Comparison of ENCODE assay signal across 8 cellular contexts in the genomic region with DNA sequence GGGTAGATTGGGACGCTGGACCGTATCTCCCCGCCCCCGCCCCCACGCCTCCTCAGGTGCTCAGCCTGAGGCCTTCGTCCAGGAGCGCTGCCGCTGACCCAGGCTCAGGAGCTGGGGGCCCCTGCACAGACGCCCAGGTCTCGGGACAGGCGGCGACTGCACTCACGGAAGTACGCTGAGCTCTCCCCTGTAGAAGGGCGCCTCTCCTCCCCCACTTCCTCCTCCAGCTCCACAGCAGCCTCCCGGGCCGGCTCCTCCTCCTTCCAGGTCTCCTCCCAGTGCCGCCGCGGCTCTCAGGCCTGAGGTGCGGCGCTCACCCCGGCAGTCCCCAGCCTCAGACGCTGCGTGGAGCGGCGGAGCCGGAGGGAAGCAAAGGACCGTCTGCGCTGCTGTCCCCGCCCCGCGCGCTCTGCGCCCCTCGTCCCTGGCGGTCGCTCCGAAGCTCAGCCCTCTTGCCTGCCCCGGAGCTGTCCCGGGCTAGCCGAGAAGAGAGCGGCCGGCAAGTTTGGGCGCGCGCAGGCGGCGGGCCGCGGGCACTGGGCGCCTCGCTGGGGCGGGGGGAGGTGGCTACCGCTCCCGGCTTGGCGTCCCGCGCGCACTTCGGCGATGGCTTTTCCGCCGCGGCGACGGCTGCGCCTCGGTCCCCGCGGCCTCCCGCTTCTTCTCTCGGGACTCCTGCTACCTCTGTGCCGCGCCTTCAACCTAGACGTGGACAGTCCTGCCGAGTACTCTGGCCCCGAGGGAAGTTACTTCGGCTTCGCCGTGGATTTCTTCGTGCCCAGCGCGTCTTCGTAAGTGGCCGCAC. TPM values are rescaled to one million over a fixed set of nuclear protein-coding genes. Genes with fewer than 3 reads are reported as not detected.
DNase-seq lines count a peak whose midpoint lies in the region; ATAC-seq and TF ChIP-seq lines count a peak whose summit lies in the region.

A gene (plus strand): TSS at position 324 of the 805 bp plus-strand sequence. CDS start 283 bp downstream, at position 607.

- TF ChIP-seq CTCF in MM.1S (IDR thresholded peaks at IDR 0.05; ENCODE audit: low read length) (no peak), osteocyte (IDR thresholded peaks at IDR 0.05) (no peak), thoracic aorta (IDR thresholded peaks at IDR 0.05) (peak; percentile 30)

- ATAC-seq in SK-N-SH treated with all-trans-retinoic acid at 6 μM for 48 hours (peak; percentile 96), thoracic aorta (ENCODE audit: insufficient number of reproducible peaks, low FRiP score, low read depth) (peak; percentile 87)

- H3K9me2 ChIP-seq in MM.1S (replicated peaks; ENCODE audit: insufficient read depth, low read length): no peaks in the 10 kb centered on the region

- H3K4me2 ChIP-seq in MM.1S (ENCODE audit: low read depth, low read length): peak within 1 kb of the TSS; percentile 65

- peak within 1 kb of the TSS; percentile 86 for H3K4me3 Mint-ChIP-seq in activated naive CD8-positive, alpha-beta T cell treated with anti-CD3 and anti-CD28 coated beads for 36 hours
- H3K4me3 Mint-ChIP-seq in osteocyte (ENCODE audit: unreplicated experiment): peak within 1 kb of the TSS; percentile 84

- H3K27ac Mint-ChIP-seq in activated naive CD8-positive, alpha-beta T cell treated with anti-CD3 and anti-CD28 coated beads for 36 hours: peak within 1 kb of the TSS; percentile 79
- peak within 1 kb of the TSS; percentile 94 for H3K27ac Mint-ChIP-seq in osteocyte (ENCODE audit: unreplicated experiment)

- intact Hi-C loops in head of caudate nucleus (cut with DNase I): loop anchor here (10.0 kb wide), 1 partner anchor 105 kb away; a partner anchor contains a TSS

- DNase-seq in GM04503 (ENCODE audit: low read depth) (peak; percentile 58), HAP-1 (ENCODE audit: low spot score in 2 of 2) (peak; percentile 88 to 96), MM.1S (peak; percentile 92), head of caudate nucleus (peak; percentile 64 to 96 (median 87)), osteocyte (ENCODE audit: extremely low spot score, unreplicated experiment) (peak; percentile 95), thoracic aorta (ENCODE audit: low spot score) (peak; percentile 85)
- peak; percentile 88 for DNase-seq in activated naive CD8-positive, alpha-beta T cell treated with anti-CD3 and anti-CD28 coated beads for 36 hours

- peaks cover 23% of the 10 kb centered on the region for H3K4me1 Mint-ChIP-seq in activated naive CD8-positive, alpha-beta T cell treated with anti-CD3 and anti-CD28 coated beads for 36 hours
- peaks cover 43% of the 10 kb centered on the region for H3K4me1 Mint-ChIP-seq in osteocyte (ENCODE audit: unreplicated experiment)

- H3K36me3 ChIP-seq in HAP-1 (replicated peaks) (no peaks in the 10 kb centered on the region), MM.1S (replicated peaks; ENCODE audit: insufficient read depth, low read length) (no peaks in the 10 kb centered on the region), thoracic aorta (no peaks in the 10 kb centered on the region)

- H3K9me3 Mint-ChIP-seq in activated naive CD8-positive, alpha-beta T cell treated with anti-CD3 and anti-CD28 coated beads for 36 hours: no peaks in the 10 kb centered on the region
- no peaks in the 10 kb centered on the region for H3K9me3 Mint-ChIP-seq in osteocyte (ENCODE audit: unreplicated experiment)

- peak within 1 kb of the TSS; percentile 65 for H3K27ac ChIP-seq in MM.1S (ENCODE audit: low read length)
- H3K27ac ChIP-seq in thoracic aorta: peak within 1 kb of the TSS; percentile 95 to 98

- H3K9ac ChIP-seq in MM.1S (ENCODE audit: low read length): peak within 1 kb of the TSS; percentile 76

- H4K20me1 ChIP-seq in MM.1S (ENCODE audit: insufficient read depth, low read length): no peaks in the 10 kb centered on the region; the same call in 1 of the 2 replicates

- peaks cover 24% of the 10 kb centered on the region for H3K4me1 ChIP-seq in HAP-1
- peaks cover 8% of the 10 kb centered on the region; the same call in 1 of the 2 replicates for H3K4me1 ChIP-seq in MM.1S (ENCODE audit: low read length)
- H3K4me1 ChIP-seq in thoracic aorta (ENCODE audit: control insufficient read depth in 1 of 2, low read depth in 2 of 2): peaks cover 31 to 39% of the 10 kb centered on the region in 2 donors

- H3K79me2 ChIP-seq in MM.1S (ENCODE audit: low read length): peaks cover 44% of the 10 kb centered on the region

- H3K27me3 Mint-ChIP-seq in activated naive CD8-positive, alpha-beta T cell treated with anti-CD3 and anti-CD28 coated beads for 36 hours: no peaks in the 10 kb centered on the region
- no peaks in the 10 kb centered on the region for H3K27me3 Mint-ChIP-seq in osteocyte (ENCODE audit: unreplicated experiment)

- no peaks in the 10 kb centered on the region for H3K36me3 Mint-ChIP-seq in activated naive CD8-positive, alpha-beta T cell treated with anti-CD3 and anti-CD28 coated beads for 36 hours
- H3K36me3 Mint-ChIP-seq in osteocyte (ENCODE audit: unreplicated experiment): no peaks in the 10 kb centered on the region

- peak within 1 kb of the TSS; percentile 99 for H2AFZ ChIP-seq in MM.1S (ENCODE audit: low read length)

- peak within 1 kb of the TSS; percentile 59 for H3K4me3 ChIP-seq in HAP-1
- H3K4me3 ChIP-seq in MM.1S (ENCODE audit: low read length): peak within 1 kb of the TSS; percentile 94
- peak within 1 kb of the TSS; percentile 97 for H3K4me3 ChIP-seq in thoracic aorta

- H3K9me3 ChIP-seq in HAP-1 (no peaks in the 10 kb centered on the region), MM.1S (replicated peaks; ENCODE audit: insufficient read depth, low read length) (no peaks in the 10 kb centered on the region), thoracic aorta (no peaks in the 10 kb centered on the region)

- in situ Hi-C loops in HAP-1 (cut with MboI; ENCODE audit: low sequenced_read_pairs): no loop called here

- peaks cover 14% of the 10 kb centered on the region; the same call in 1 of the 2 replicates for H3F3A ChIP-seq in MM.1S (ENCODE audit: insufficient read depth, low read length)

- no peaks in the 10 kb centered on the region for H3K27me3 ChIP-seq in HAP-1 (ENCODE audit: low read depth)
- no peaks in the 10 kb centered on the region for H3K27me3 ChIP-seq in MM.1S (replicated peaks; ENCODE audit: insufficient read depth, low read length)
- H3K27me3 ChIP-seq in thoracic aorta (replicated peaks; ENCODE audit: insufficient read depth): no peaks in the 10 kb centered on the region

TF ChIP-seq in SK-N-SH treated with all-trans-retinoic acid at 6 μM for 48 hours, 23 proteins besides CTCF, POLR2A, EP300 and RAD21 (continues in another document):
- TF ChIP-seq ARNTL (CRISPR knock-in tag; IDR thresholded peaks at IDR 0.05; ENCODE audit: borderline replicate concordance, low read depth) (no peak), BACH2 (CRISPR knock-in tag; IDR thresholded peaks at IDR 0.05; ENCODE audit: borderline replicate concordance) (no peak), RARB (CRISPR knock-in tag; IDR thresholded peaks at IDR 0.05) (no peak), ZNF565 (CRISPR knock-in tag; conservative IDR thresholded peaks at IDR 0.05; ENCODE audit: low read depth) (no peak), OSR1 (CRISPR knock-in tag; IDR thresholded peaks at IDR 0.05) (no peak), ESRRG (CRISPR knock-in tag; IDR thresholded peaks at IDR 0.05) (no peak), CSDC2 (CRISPR knock-in tag; IDR thresholded peaks at IDR 0.05) (0 out of 2 replicates have a peak, but pooled peaks have one; percentile 18), SNAI2 (CRISPR knock-in tag; IDR thresholded peaks at IDR 0.05) (no peak), ZFP30 (CRISPR knock-in tag; IDR thresholded peaks at IDR 0.05) (no peak), ZC3H10 (CRISPR knock-in tag; IDR thresholded peaks at IDR 0.05) (no peak), GLIS3 (CRISPR knock-in tag; IDR thresholded peaks at IDR 0.05) (peak; percentile 51; the same call in 1 of the 2 replicates)
- TF ChIP-seq, protein P1, sequence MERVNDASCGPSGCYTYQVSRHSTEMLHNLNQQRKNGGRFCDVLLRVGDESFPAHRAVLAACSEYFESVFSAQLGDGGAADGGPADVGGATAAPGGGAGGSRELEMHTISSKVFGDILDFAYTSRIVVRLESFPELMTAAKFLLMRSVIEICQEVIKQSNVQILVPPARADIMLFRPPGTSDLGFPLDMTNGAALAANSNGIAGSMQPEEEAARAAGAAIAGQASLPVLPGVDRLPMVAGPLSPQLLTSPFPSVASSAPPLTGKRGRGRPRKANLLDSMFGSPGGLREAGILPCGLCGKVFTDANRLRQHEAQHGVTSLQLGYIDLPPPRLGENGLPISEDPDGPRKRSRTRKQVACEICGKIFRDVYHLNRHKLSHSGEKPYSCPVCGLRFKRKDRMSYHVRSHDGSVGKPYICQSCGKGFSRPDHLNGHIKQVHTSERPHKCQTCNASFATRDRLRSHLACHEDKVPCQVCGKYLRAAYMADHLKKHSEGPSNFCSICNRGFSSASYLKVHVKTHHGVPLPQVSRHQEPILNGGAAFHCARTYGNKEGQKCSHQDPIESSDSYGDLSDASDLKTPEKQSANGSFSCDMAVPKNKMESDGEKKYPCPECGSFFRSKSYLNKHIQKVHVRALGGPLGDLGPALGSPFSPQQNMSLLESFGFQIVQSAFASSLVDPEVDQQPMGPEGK (CRISPR knock-in tag; IDR thresholded peaks at IDR 0.05; ENCODE audit: borderline replicate concordance): 0 out of 2 replicates have a peak, but pooled peaks have one; percentile 30
- TF ChIP-seq, protein P2, sequence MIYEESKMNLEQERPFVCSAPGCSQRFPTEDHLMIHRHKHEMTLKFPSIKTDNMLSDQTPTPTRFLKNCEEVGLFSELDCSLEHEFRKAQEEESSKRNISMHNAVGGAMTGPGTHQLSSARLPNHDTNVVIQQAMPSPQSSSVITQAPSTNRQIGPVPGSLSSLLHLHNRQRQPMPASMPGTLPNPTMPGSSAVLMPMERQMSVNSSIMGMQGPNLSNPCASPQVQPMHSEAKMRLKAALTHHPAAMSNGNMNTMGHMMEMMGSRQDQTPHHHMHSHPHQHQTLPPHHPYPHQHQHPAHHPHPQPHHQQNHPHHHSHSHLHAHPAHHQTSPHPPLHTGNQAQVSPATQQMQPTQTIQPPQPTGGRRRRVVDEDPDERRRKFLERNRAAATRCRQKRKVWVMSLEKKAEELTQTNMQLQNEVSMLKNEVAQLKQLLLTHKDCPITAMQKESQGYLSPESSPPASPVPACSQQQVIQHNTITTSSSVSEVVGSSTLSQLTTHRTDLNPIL (CRISPR knock-in tag; IDR thresholded peaks at IDR 0.05; ENCODE audit: low read depth): no peak

RNA-seq across cellular contexts. Expression of the gene that starts here (rescaled TPM):
- total RNA-seq in activated naive CD8-positive, alpha-beta T cell treated with anti-CD3 and anti-CD28 coated beads for 36 hours: 1 to 10 TPM; 3.6 to 3.9 TPM
- 141 and 146 TPM in 2 replicates for total RNA-seq in osteocyte
- total RNA-seq in thoracic aorta: 100 to 1,000 TPM; 160 to 195 TPM

Comparison
In these comparisons a context has a peak if more than half of its experiments do, and no peak if none do; other contexts are left out.
1. Peak in every context shown above with its lines: DNase-seq, ATAC-seq, H3K4me3 ChIP-seq and H3K27ac ChIP-seq.
2. RNA of the gene that starts here (total RNA-seq): 160 to 195 TPM in thoracic aorta and 141 to 146 TPM in osteocyte; 3.6 to 3.9 TPM in activated naive CD8-positive, alpha-beta T cell treated with anti-CD3 and anti-CD28 coated beads for 36 hours; every median in the first group is over 10 times any median in the second.